ENCODE assay signal across 7 cellular contexts in genomic region chr3:124707223-124707622, GRCh38. TPM values are rescaled to one million over a fixed set of nuclear protein-coding genes. Genes with fewer than 3 reads are reported as not detected.
DNase-seq lines count a peak whose midpoint lies in the region; ATAC-seq, FAIRE-seq and TF ChIP-seq lines count a peak whose summit lies in the region.
"Not testable (repeated sequence)": the region's sequence is repeated elsewhere in the genome, so short reads cannot be mapped to it uniquely, and the experiment has no call there.

No MANE protein-coding gene starts in this region.

- H3F3A ChIP-seq in SK-N-SH (replicated peaks; ENCODE audit: insufficient read depth) (peaks cover 22% of the 10 kb centered on the region), neural progenitor cell (ENCODE audit: low read depth) (peaks cover 10% of the 10 kb centered on the region)
- not testable (repeated sequence) for H3F3A ChIP-seq in smooth muscle cell (ENCODE audit: low read depth)

- not testable (repeated sequence) for H3K4me3 Mint-ChIP-seq in neural progenitor cell

- not testable (repeated sequence) for H3K27me3 Mint-ChIP-seq in neural progenitor cell (ENCODE audit: insufficient read depth, low read depth)

- not testable (repeated sequence) for H3K36me3 Mint-ChIP-seq in neural progenitor cell

- not testable (repeated sequence) for H2AFZ ChIP-seq in SK-N-SH (ENCODE audit: low read depth); HepG2 (ENCODE audit: low read length); smooth muscle cell (ENCODE audit: low read depth)
- peak overlapping the region; percentile 56 for H2AFZ ChIP-seq in neural progenitor cell (replicated peaks)

- H3K4me1 Mint-ChIP-seq in neural progenitor cell = peaks cover 16% of the 10 kb centered on the region

- not testable (repeated sequence) for DNase-seq in SK-N-SH; HepG2 (ENCODE audit: low spot score); neural progenitor cell (ENCODE audit: low spot score); smooth muscle cell (lab: John Stamatoyannopoulos, UW; ENCODE audit: unreplicated experiment)

- H3K9me3 ChIP-seq in BLaER1 treated with 17β-estradiol and CSF1 and Interleukin-3, amounts not matched to agents 10 nM and 100 nM (replicated peaks in 1 of 11); HUES48 (ENCODE audit: control insufficient read depth, insufficient read depth, low read length); SK-N-SH; ectodermal cell (ENCODE audit: control insufficient read depth, low read length); HepG2 (ENCODE audit: low read length); neural progenitor cell (ENCODE audit: low read depth); smooth muscle cell (replicated peaks; ENCODE audit: low read depth): not testable (repeated sequence)

- H4K20me1 ChIP-seq in BLaER1 treated with 17β-estradiol and CSF1 and Interleukin-3, amounts not matched to agents 10 nM and 100 nM; SK-N-SH (ENCODE audit: insufficient read depth); HepG2 (ENCODE audit: insufficient read depth, low read length); neural progenitor cell (ENCODE audit: low read depth); smooth muscle cell (ENCODE audit: low read depth): not testable (repeated sequence)

- not testable (repeated sequence) for TF ChIP-seq CTCF in SK-N-SH (IDR thresholded peaks at IDR 0.05); HepG2 (CRISPR knock-in tag; IDR thresholded peaks at IDR 0.05); neural progenitor cell (IDR thresholded peaks at IDR 0.05); smooth muscle cell (IDR thresholded peaks at IDR 0.05; ENCODE audit: borderline replicate concordance, insufficient read depth, poor library complexity, severe bottlenecking)

- not testable (repeated sequence) for H3K27me3 ChIP-seq in BLaER1 treated with 17β-estradiol and CSF1 and Interleukin-3, amounts not matched to agents 10 nM and 100 nM; HUES48 (ENCODE audit: control insufficient read depth, insufficient read depth, low read length); SK-N-SH (ENCODE audit: insufficient read depth); ectodermal cell (ENCODE audit: control insufficient read depth, insufficient read depth, low read length, poor library complexity, severe bottlenecking); HepG2 (ENCODE audit: control insufficient read depth in 1 of 2, insufficient read depth in 2 of 2, low read length in 2 of 2); neural progenitor cell; smooth muscle cell (ENCODE audit: low read depth)

- H3K79me2 ChIP-seq in SK-N-SH (ENCODE audit: insufficient read depth); HepG2 (ENCODE audit: insufficient read depth, low read length); neural progenitor cell (ENCODE audit: low read depth); smooth muscle cell (ENCODE audit: low read depth): not testable (repeated sequence)

- in situ Hi-C loops in HepG2 (cut with HindIII; ENCODE audit: extremely low pct_ligation_motif_present, low pct_unique_long_range_greater_than_20kb) = not testable (repeated sequence)

- POLR2A ChIA-PET in SK-N-SH (lab: Yijun Ruan, JAX) = not testable (repeated sequence)
- POLR2A ChIA-PET in HepG2 (lab: Yijun Ruan, JAX) = interaction anchor here (0.7 to 0.9 kb wide), 2 partner anchors 23 to 24 kb away, joined by 3 read pairs; partner anchors contain the start of gene UMPS

- TF ChIP-seq POLR2A in HepG2 (IDR thresholded peaks at IDR 0.05; ENCODE audit: insufficient read depth in 1 of 2, low read depth in 2 of 2, low read length in 2 of 2) = not testable (repeated sequence)

- not testable (repeated sequence) for TF ChIP-seq EP300 in SK-N-SH (IDR thresholded peaks at IDR 0.05; ENCODE audit: borderline replicate concordance in 1 of 2, low read depth in 1 of 2, low read length in 1 of 2); HepG2 (IDR thresholded peaks at IDR 0.05; ENCODE audit: low read depth in 2 of 2, low read length in 2 of 2); HepG2 (CRISPR knock-in tag; IDR thresholded peaks at IDR 0.05; ENCODE audit: borderline replicate concordance)

- peaks cover 12 to 43% (median 36%) of the 10 kb centered on the region in 10 experiments for H3K4me1 ChIP-seq in BLaER1 treated with 17β-estradiol and CSF1 and Interleukin-3, amounts not matched to agents 10 nM and 100 nM
- H3K4me1 ChIP-seq in HUES48 (ENCODE audit: control insufficient read depth, insufficient read depth, low read length) = peaks cover 15% of the 10 kb centered on the region
- H3K4me1 ChIP-seq in SK-N-SH (ENCODE audit: control insufficient read depth in 1 of 2, insufficient read depth in 2 of 2, low read depth in 1 of 2, low read length in 1 of 2) = peaks cover 0 to 24% of the 10 kb centered on the region in 2 experiments; a peak in 1 of 4 replicates
- H3K4me1 ChIP-seq in ectodermal cell (ENCODE audit: control insufficient read depth, insufficient read depth, low read length); smooth muscle cell (ENCODE audit: low read depth): not testable (repeated sequence)
- peaks cover 20% of the 10 kb centered on the region for H3K4me1 ChIP-seq in HepG2 (ENCODE audit: insufficient read depth, low read length)
- peaks cover 20% of the 10 kb centered on the region for H3K4me1 ChIP-seq in neural progenitor cell

- peak overlapping the region; percentile 14 to 68 (median 61); a peak in 20 of 22 replicates for H3K4me2 ChIP-seq in BLaER1 treated with 17β-estradiol and CSF1 and Interleukin-3, amounts not matched to agents 10 nM and 100 nM
- H3K4me2 ChIP-seq in SK-N-SH = peak overlapping the region; percentile 28; the same call in 1 of the 2 replicates
- H3K4me2 ChIP-seq in HepG2 (ENCODE audit: low read depth, low read length) = not testable (repeated sequence)
- H3K4me2 ChIP-seq in neural progenitor cell = peak overlapping the region; percentile 23
- H3K4me2 ChIP-seq in smooth muscle cell = peak overlapping the region; percentile 27

- 80% methylated on average over 2 of the region's 2 CpGs for WGBS in SK-N-SH (ENCODE audit: low lambda C conversion rate)
- 87 to 90% methylated on average over 2 of the region's 2 CpGs for WGBS in ectodermal cell, 2 experiments
- 98% methylated on average over 2 of the region's 2 CpGs for WGBS in HepG2 (ENCODE audit: low lambda C conversion rate)
- 94% methylated on average over 2 of the region's 2 CpGs for WGBS in smooth muscle cell (ENCODE audit: low lambda C conversion rate)

- BruUV-seq in HepG2 (replicated peaks; lab: Mats Ljungman, UMichigan) = not testable (repeated sequence)

- TF ChIP-seq RAD21 in SK-N-SH (IDR thresholded peaks at IDR 0.05; ENCODE audit: low read length); HepG2 (CRISPR knock-in tag; IDR thresholded peaks at IDR 0.05): not testable (repeated sequence)

- CTCF ChIA-PET in SK-N-SH (lab: Yijun Ruan, JAX) = interaction anchor here (1.6 to 2.5 kb wide), 2 partner anchors 16 to 18 kb away, joined by 3 to 11 read pairs; no protein-coding TSS in a partner anchor
- CTCF ChIA-PET in HepG2 (lab: Yijun Ruan, JAX; ENCODE audit: low intra/inter-chr PET ratio, low total read pairs) = not testable (repeated sequence)

- not testable (repeated sequence) for H3K9me3 Mint-ChIP-seq in neural progenitor cell

- H3K9ac ChIP-seq in BLaER1 treated with 17β-estradiol and CSF1 and Interleukin-3, amounts not matched to agents 10 nM and 100 nM; HUES48 (ENCODE audit: low read depth, low read length); SK-N-SH; HepG2 (ENCODE audit: insufficient read depth, low read depth, low read length); neural progenitor cell; smooth muscle cell (ENCODE audit: low read depth): not testable (repeated sequence)

- H3K36me3 ChIP-seq in BLaER1 treated with 17β-estradiol and CSF1 and Interleukin-3, amounts not matched to agents 10 nM and 100 nM; HUES48 (ENCODE audit: control insufficient read depth, insufficient read depth, low read length); SK-N-SH (replicated peaks in 1 of 2; ENCODE audit: control insufficient read depth in 1 of 2, insufficient read depth in 2 of 2, low read length in 1 of 2); ectodermal cell (ENCODE audit: control insufficient read depth, insufficient read depth, low read length); HepG2 (replicated peaks in 1 of 2; ENCODE audit: control insufficient read depth in 1 of 2, insufficient read depth in 2 of 2, low read length in 2 of 2); neural progenitor cell; smooth muscle cell (ENCODE audit: low read depth): not testable (repeated sequence)

- not testable (repeated sequence) for ATAC-seq in HepG2

- peak overlapping the region in 2 of 11 experiments; percentile 12 to 24; a peak in 1 of 22 replicates for H3K27ac ChIP-seq in BLaER1 treated with 17β-estradiol and CSF1 and Interleukin-3, amounts not matched to agents 10 nM and 100 nM
- peak overlapping the region; percentile 85 for H3K27ac ChIP-seq in HUES48 (ENCODE audit: low read depth, low read length)
- H3K27ac ChIP-seq in SK-N-SH (ENCODE audit: low read depth in 2 of 2, low read length in 1 of 2) = peak overlapping the region in 1 of 2 experiments; percentile 78; a peak in 2 of 4 replicates
- peak overlapping the region; percentile 53 for H3K27ac ChIP-seq in ectodermal cell (ENCODE audit: insufficient read depth, low read depth, low read length, poor library complexity, severe bottlenecking)
- peak overlapping the region; percentile 16 for H3K27ac ChIP-seq in HepG2 (ENCODE audit: extremely low read length, insufficient read depth, low read length)
- H3K27ac ChIP-seq in neural progenitor cell = peak overlapping the region; percentile 52
- peak overlapping the region; percentile 78 for H3K27ac ChIP-seq in smooth muscle cell (ENCODE audit: low read depth)

- H3K27ac Mint-ChIP-seq in neural progenitor cell = not testable (repeated sequence)

- not testable (repeated sequence) for H3K4me3 ChIP-seq in BLaER1 treated with 17β-estradiol and CSF1 and Interleukin-3, amounts not matched to agents 10 nM and 100 nM; HUES48 (ENCODE audit: low read depth, low read length); SK-N-SH (ENCODE audit: low read depth in 2 of 2, low read length in 1 of 2); ectodermal cell (ENCODE audit: insufficient read depth, low read depth, low read length); HepG2 (replicated peaks in 1 of 3; ENCODE audit: insufficient read depth in 1 of 3, low read depth in 2 of 3, low read length in 3 of 3); neural progenitor cell; smooth muscle cell

- FAIRE-seq in HepG2 (lab: Jason Lieb, UNC) = not testable (repeated sequence)

- intact Hi-C loops in HepG2 (cut with micrococcal nuclease; ENCODE audit: unreplicated experiment) = not testable (repeated sequence)

- not testable (repeated sequence) for H3K9me2 ChIP-seq in SK-N-SH

RNA-seq across cellular contexts. Expression of gene UMPS, which starts 23.0 kb away (rescaled TPM):
- polyA plus RNA-seq in SK-N-SH (2012; rRNA removed) (25.1 and 32.0 TPM in 2 replicates), HepG2 (2011; rRNA removed) (45.6 and 52.7 TPM in 2 replicates), smooth muscle cell (22.3 and 26.4 TPM in 2 replicates)
- polyA plus RNA-seq in SK-N-SH (2012; cell fraction: cytosol; rRNA removed) = 29.2 and 30.9 TPM in 2 replicates
- 18.2 and 25.5 TPM in 2 replicates for polyA plus RNA-seq in SK-N-SH (2012; cell fraction: nucleus; rRNA removed)
- 35.1 TPM for polyA plus RNA-seq in ectodermal cell (2013, experiment 1 of 4)
- polyA plus RNA-seq in ectodermal cell (2013, experiment 2 of 4) = 46.5 TPM
- 28.8 TPM for polyA plus RNA-seq in ectodermal cell (2013, experiment 3 of 4)
- 32.6 TPM for polyA plus RNA-seq in ectodermal cell (2013, experiment 4 of 4)
- total RNA-seq in HepG2 (2016; rRNA removed; fragmentation: Illumina TruSeq; extraction: Trizol) (74.2 and 117 TPM in 2 replicates), neural progenitor cell (ENCODE audit: low replicate concordance) (42.2 and 47.6 TPM in 2 replicates), smooth muscle cell (16.9 and 79.2 TPM in 2 replicates)
- total RNA-seq in HepG2 (2016; cell fraction: cytosol; rRNA removed; fragmentation: Illumina TruSeq; extraction: Trizol; ENCODE audit: low read depth) = 28.7 and 31.7 TPM in 2 replicates
- total RNA-seq in HepG2 (2016; cell fraction: insoluble cytoplasmic fraction; rRNA removed; fragmentation: Illumina TruSeq; extraction: Trizol) = 78.4 and 116 TPM in 2 replicates
- total RNA-seq in HepG2 (2016; cell fraction: membrane; rRNA removed; fragmentation: Illumina TruSeq; extraction: Trizol) = 34.6 and 40.8 TPM in 2 replicates
- total RNA-seq in HepG2 (2016; cell fraction: nucleus; rRNA removed; fragmentation: Illumina TruSeq; extraction: Trizol) = 44.6 and 58.8 TPM in 2 replicates
- polyA plus RNA-seq in HepG2 (2011; cell fraction: cytosol; rRNA removed) = 38.1 and 45.2 TPM in 2 replicates
- 17.0 and 19.5 TPM in 2 replicates for polyA plus RNA-seq in HepG2 (2011; cell fraction: nucleus; rRNA removed)
- 35.5 and 38.6 TPM in 2 replicates for polyA plus RNA-seq in HepG2 (2012)
- polyA plus RNA-seq in HepG2 (2016; cell fraction: cytosol; fragmentation: Illumina TruSeq; extraction: Trizol; ENCODE audit: low read depth) = 5.6 and 7.5 TPM in 2 replicates
- 104 and 112 TPM in 2 replicates for polyA plus RNA-seq in HepG2 (2016; cell fraction: insoluble cytoplasmic fraction; fragmentation: Illumina TruSeq; extraction: Trizol; ENCODE audit: low read depth)
- polyA plus RNA-seq in HepG2 (2016; cell fraction: membrane; fragmentation: Illumina TruSeq; extraction: Trizol; ENCODE audit: low read depth) = 11.5 and 11.6 TPM in 2 replicates
- 57.0 and 64.6 TPM in 2 replicates for polyA plus RNA-seq in HepG2 (2016; cell fraction: nucleus; fragmentation: Illumina TruSeq; extraction: Trizol; ENCODE audit: insufficient read depth, low read depth)
- 37.2 and 57.0 TPM in 2 replicates for polyA minus RNA-seq in HepG2 (2011; rRNA and poly(A)+ RNA removed; ENCODE audit: low replicate concordance)
- polyA minus RNA-seq in HepG2 (2011; cell fraction: cytosol; rRNA and poly(A)+ RNA removed) = 89.0 and 103 TPM in 2 replicates
- 47.1 and 56.3 TPM in 2 replicates for polyA minus RNA-seq in HepG2 (2011; cell fraction: nucleus; rRNA and poly(A)+ RNA removed)
